1 cellular context compared by ENCODE assay signal in the genomic region with DNA sequence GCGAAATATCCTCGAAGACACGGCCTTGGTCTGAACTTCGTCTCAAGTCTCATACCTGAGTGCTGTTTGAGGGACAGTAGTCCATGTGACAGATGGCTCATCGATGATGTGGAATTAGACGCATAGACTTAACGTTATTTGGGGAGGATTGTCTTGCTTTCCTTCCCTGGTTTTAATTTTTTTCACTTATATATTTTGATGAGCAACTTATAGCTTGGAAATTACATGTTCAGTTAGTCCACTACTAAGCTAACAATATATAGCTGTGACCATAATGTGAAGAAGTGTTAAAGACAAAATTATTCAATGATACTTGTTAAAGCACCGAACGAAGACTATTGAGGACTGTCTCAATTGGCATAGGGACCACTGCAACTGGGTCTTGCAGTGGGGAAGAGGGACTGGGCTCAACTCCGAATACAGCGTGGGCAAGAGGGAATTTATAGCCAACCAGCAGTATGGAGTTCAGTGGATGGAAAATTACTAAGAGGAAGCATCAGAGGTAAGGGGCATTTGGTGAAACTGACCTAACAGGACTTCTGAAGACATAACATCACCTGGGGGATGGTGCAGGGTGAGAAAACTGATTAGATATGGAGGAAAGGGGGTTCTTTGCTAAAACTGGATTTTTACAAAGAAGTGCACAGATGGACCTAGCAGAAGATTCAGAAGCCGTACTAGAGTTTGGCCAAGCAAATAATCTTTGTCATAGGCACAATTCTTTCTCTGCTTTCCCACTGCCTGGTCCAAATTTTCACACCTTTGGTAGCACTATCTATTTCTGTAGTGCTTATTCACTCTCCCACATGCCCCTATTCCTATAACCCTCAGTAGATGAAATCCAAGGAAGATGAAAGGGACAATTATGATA.
TF ChIP-seq lines count a peak whose summit lies in the region.

No MANE protein-coding gene starts in this region.

TF ChIP-seq in HCT116, 20 proteins besides CTCF, POLR2A, EP300 and RAD21 (continued from another document):
- TF ChIP-seq REST (IDR thresholded peaks at IDR 0.05; ENCODE audit: low read depth), result no peak
- TF ChIP-seq, protein P1, sequence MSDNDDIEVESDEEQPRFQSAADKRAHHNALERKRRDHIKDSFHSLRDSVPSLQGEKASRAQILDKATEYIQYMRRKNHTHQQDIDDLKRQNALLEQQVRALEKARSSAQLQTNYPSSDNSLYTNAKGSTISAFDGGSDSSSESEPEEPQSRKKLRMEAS (IDR thresholded peaks at IDR 0.05), result no peak; the same call in 1 of the 2 replicates
